11 cellular contexts compared by ENCODE assay signal in the genomic region with DNA sequence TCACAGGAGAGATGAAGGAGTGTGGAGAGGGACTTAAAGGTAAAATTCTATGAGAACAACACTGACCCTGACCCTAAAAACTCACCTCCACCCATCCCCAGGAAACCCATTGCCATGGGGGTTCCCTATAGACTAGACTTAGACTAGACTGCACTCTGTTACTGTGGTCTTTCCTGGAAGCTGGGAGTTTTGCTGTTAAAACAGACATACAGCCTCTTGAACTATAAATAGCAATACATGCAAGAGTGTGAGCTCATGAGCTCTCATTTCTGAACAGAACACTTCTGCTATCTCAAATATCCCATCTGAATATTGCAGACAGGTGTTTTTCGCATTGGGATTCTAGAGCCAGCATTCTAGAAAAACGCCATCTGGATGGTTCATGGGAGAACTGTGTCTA. TPM values are rescaled to one million over a fixed set of nuclear protein-coding genes. Genes with fewer than 3 reads are reported as not detected.
DNase-seq lines count a peak whose midpoint lies in the region; ATAC-seq and TF ChIP-seq lines count a peak whose summit lies in the region.
"Had no signal": no experiment of that assay in that cellular context is flagged by ENCODE, and none has a peak within 500 bp of the region (broad histone marks: within the 10 kb centered on the region; RNA-seq: fewer than 3 reads in every experiment).

No MANE protein-coding gene starts in this region.

- no peaks in the 10 kb centered on the region for H4K20me1 ChIP-seq in MM.1S (ENCODE audit: insufficient read depth, low read length)

- H3F3A ChIP-seq in MM.1S (ENCODE audit: insufficient read depth, low read length), result peaks cover 16% of the 10 kb centered on the region

- H3K9me3 Mint-ChIP-seq in MCF 10A (ENCODE audit: unreplicated experiment), result no peaks in the 10 kb centered on the region

- peak overlapping the region; percentile 92 for H3K4me2 ChIP-seq in MM.1S (ENCODE audit: low read depth, low read length)

- POLR2A ChIA-PET in MCF 10A (lab: Yijun Ruan, JAX), result interaction anchor here (0.9 to 1.9 kb wide), 5 partner anchors 11 to 49 kb away, joined by 3 to 6 read pairs (median 3); no protein-coding TSS in a partner anchor

- ATAC-seq in GM21390 (IDR thresholded peaks at IDR 0.05; ENCODE audit: unreplicated experiment) (peak; percentile 39), lower lobe of right lung (no peak), GM18519 (IDR thresholded peaks at IDR 0.05; ENCODE audit: low FRiP score, unreplicated experiment) (no peak), GM19467 (IDR thresholded peaks at IDR 0.05; ENCODE audit: unreplicated experiment) (no peak)

- H3K27me3 ChIP-seq in MM.1S (replicated peaks; ENCODE audit: insufficient read depth, low read length), result no peaks in the 10 kb centered on the region
- H3K27me3 ChIP-seq in lower lobe of right lung (ENCODE audit: low read depth), result no peaks in the 10 kb centered on the region

- in situ Hi-C loops in GM13976 (cut with MboI; ENCODE audit: low sequenced_read_pairs, unreplicated experiment), result no loop called here

- CTCF ChIA-PET in MCF 10A (lab: Yijun Ruan, JAX), result interaction anchor here (0.5 to 6.5 kb wide), 11 partner anchors 9 to 307 kb away, joined by 3 to 91 read pairs (median 4); no protein-coding TSS in a partner anchor

- H3K27ac ChIP-seq in MM.1S (ENCODE audit: low read length) (peak overlapping the region; percentile 77), lower lobe of right lung (peak overlapping the region; percentile 53)

- H3K4me3 ChIP-seq in MM.1S (ENCODE audit: low read length), result peak overlapping the region; percentile 41; the same call in 1 of the 2 replicates
- H3K4me3 ChIP-seq in lower lobe of right lung, result no peak overlapping the region

- TF ChIP-seq CTCF in GM13976 (IDR thresholded peaks at IDR 0.05; ENCODE audit: borderline replicate concordance, control extremely low read depth, extremely low read depth, insufficient read depth, missing control alignments) (no peak), MM.1S (IDR thresholded peaks at IDR 0.05; ENCODE audit: low read length) (no peak), lower lobe of right lung (IDR thresholded peaks at IDR 0.05) (no peak), MCF 10A (IDR thresholded peaks at IDR 0.05; ENCODE audit: unreplicated experiment) (no peak)

- no peaks in the 10 kb centered on the region for H3K27me3 Mint-ChIP-seq in MCF 10A (ENCODE audit: insufficient read depth, unreplicated experiment)

- H3K9me3 ChIP-seq in MM.1S (replicated peaks; ENCODE audit: insufficient read depth, low read length) (no peaks in the 10 kb centered on the region), lower lobe of right lung (no peaks in the 10 kb centered on the region)

- no peak overlapping the region for H3K27ac Mint-ChIP-seq in MCF 10A (ENCODE audit: low read depth, unreplicated experiment)

- H3K4me3 Mint-ChIP-seq in MCF 10A (ENCODE audit: unreplicated experiment), result no peak overlapping the region

- peaks cover 16% of the 10 kb centered on the region for H3K4me1 Mint-ChIP-seq in MCF 10A (ENCODE audit: insufficient read depth, unreplicated experiment)

- H2AFZ ChIP-seq in MM.1S (ENCODE audit: low read length), result peak overlapping the region; percentile 99

- no peaks in the 10 kb centered on the region for H3K36me3 Mint-ChIP-seq in MCF 10A (ENCODE audit: insufficient read depth, unreplicated experiment)

- H3K36me3 ChIP-seq in MM.1S (replicated peaks; ENCODE audit: insufficient read depth, low read length) (no peaks in the 10 kb centered on the region), lower lobe of right lung (no peaks in the 10 kb centered on the region)

- BruUV-seq in MCF 10A (replicated peaks; lab: Mats Ljungman, UMichigan), result no TSS peak

- no peaks in the 10 kb centered on the region for H3K9me2 ChIP-seq in MM.1S (replicated peaks; ENCODE audit: insufficient read depth, low read length)

- H3K4me1 ChIP-seq in MM.1S (ENCODE audit: low read length) (peaks cover 23% of the 10 kb centered on the region), lower lobe of right lung (peaks cover 35% of the 10 kb centered on the region)

- no peaks in the 10 kb centered on the region for H3K79me2 ChIP-seq in MM.1S (ENCODE audit: low read length)

- peak; percentile 47 for DNase-seq in GM13976 (ENCODE audit: low spot score)
- DNase-seq in MM.1S, result peak; percentile 43
- DNase-seq in lower lobe of right lung, result no peak
- DNase-seq in MCF 10A (ENCODE audit: unreplicated experiment), result no peak
- DNase-seq in NCI-H2029 (lab: John Stamatoyannopoulos, UW), result no peak
- DNase-seq: hypothalamus, nucleus accumbens had no signal

- intact Hi-C loops in lower lobe of right lung (cut with DNase I), result no loop called here
- intact Hi-C loops in MCF 10A (cut with micrococcal nuclease), result no loop called here

- peak overlapping the region; percentile 61 for H3K9ac ChIP-seq in MM.1S (ENCODE audit: low read length)

RNA-seq across cellular contexts. Expression of gene SLC14A2, which starts 51.8 kb away (rescaled TPM):
- total RNA-seq in lower lobe of right lung (not detected), MCF 10A (2022) (not detected in 2 replicates)

RNA-seq across cellular contexts. Expression of gene SLC14A1, which starts 56.9 kb away (rescaled TPM):
- total RNA-seq in lower lobe of right lung (21.8 TPM), MCF 10A (2022) (not detected in 2 replicates)
- total RNA-seq: NCI-H460 had no signal

Comparison
In these comparisons a context has a peak if more than half of its experiments do, and no peak if none do; other contexts are left out.
1. DNase-seq: peak in GM13976 (single experiment) and MM.1S (single experiment); none in lower lobe of right lung (single experiment), MCF 10A (single experiment) and NCI-H2029 (single experiment).
2. RNA of gene SLC14A1, which starts 56.9 kb away (total RNA-seq): 21.8 TPM in lower lobe of right lung (single experiment); not detected in MCF 10A; every median in the first group is over 10 times any median in the second.